Comparison of ENCODE assay signal across 8 cellular contexts in genomic region chr12:302766-303165, GRCh38. TPM values are rescaled to one million over a fixed set of nuclear protein-coding genes. Genes with fewer than 3 reads are reported as not detected.
A peak's percentile ranks its signal among the peaks of the same experiment; 100 is the strongest.
DNase-seq lines count a peak whose midpoint lies in the region; ATAC-seq and TF ChIP-seq lines count a peak whose summit lies in the region.
"Not testable (repeated sequence)": the region's sequence is repeated elsewhere in the genome, so short reads cannot be mapped to it uniquely, and the experiment has no call there.
"Had no signal": no experiment of that assay in that cellular context is flagged by ENCODE, and none has a peak within 500 bp of the region (broad histone marks: within the 10 kb centered on the region; RNA-seq: fewer than 3 reads in every experiment).

No MANE protein-coding gene starts in this region.

- H3K36me3 Mint-ChIP-seq in CD4-positive, alpha-beta T cell (ENCODE audit: low read depth) = peaks cover 100% of the 10 kb centered on the region
- peaks cover 24% of the 10 kb centered on the region for H3K36me3 Mint-ChIP-seq in T-helper 17 cell (ENCODE audit: low read depth)
- peaks cover 95% of the 10 kb centered on the region for H3K36me3 Mint-ChIP-seq in activated CD4-positive, alpha-beta memory T cell treated with anti-CD3 and anti-CD28 coated beads, Interleukin-2, amount 10 ng/mL, durations not matched to agents 7 days and 5 days (ENCODE audit: low read depth)
- H3K36me3 Mint-ChIP-seq in activated T-helper 17 cell treated with anti-CD3 and anti-CD28 coated beads, Interleukin-2, amount 50 U/mL, for 72 hours (ENCODE audit: low read depth) = peaks cover 100% of the 10 kb centered on the region
- H3K36me3 Mint-ChIP-seq in central memory CD8-positive, alpha-beta T cell (ENCODE audit: insufficient read depth) = peaks cover 54% of the 10 kb centered on the region
- peaks cover 56 to 99% (median 96%) of the 10 kb centered on the region in 3 donors for H3K36me3 Mint-ChIP-seq in naive thymus-derived CD8-positive, alpha-beta T cell

- POLR2A ChIA-PET in CD4-positive, alpha-beta T cell (lab: Charles Lee); activated CD4-positive, alpha-beta memory T cell treated with anti-CD3 and anti-CD28 coated beads, Interleukin-2, amount 10 ng/mL, durations not matched to agents 7 days and 5 days (lab: Charles Lee); naive thymus-derived CD8-positive, alpha-beta T cell (lab: Charles Lee): not testable (repeated sequence)

- peak overlapping the region; percentile 29 for H3K27ac Mint-ChIP-seq in CD4-positive, alpha-beta T cell
- H3K27ac Mint-ChIP-seq in T-helper 17 cell = not testable (repeated sequence)
- peak overlapping the region; percentile 67 for H3K27ac Mint-ChIP-seq in activated CD4-positive, alpha-beta memory T cell treated with anti-CD3 and anti-CD28 coated beads, Interleukin-2, amount 10 ng/mL, durations not matched to agents 7 days and 5 days
- peak overlapping the region; percentile 18 for H3K27ac Mint-ChIP-seq in activated T-helper 17 cell treated with anti-CD3 and anti-CD28 coated beads, Interleukin-2, amount 50 U/mL, for 72 hours
- peak overlapping the region; percentile 29 for H3K27ac Mint-ChIP-seq in central memory CD8-positive, alpha-beta T cell (ENCODE audit: low read depth)
- peak overlapping the region in 8 of 10 donors; percentile 6 to 66 (median 39) for H3K27ac Mint-ChIP-seq in naive thymus-derived CD8-positive, alpha-beta T cell

- CTCF ChIA-PET in CD4-positive, alpha-beta T cell (lab: Charles Lee); activated CD4-positive, alpha-beta memory T cell treated with anti-CD3 and anti-CD28 coated beads, Interleukin-2, amount 10 ng/mL, durations not matched to agents 7 days and 5 days (lab: Charles Lee): not testable (repeated sequence)

- H3K4me1 Mint-ChIP-seq in CD4-positive, alpha-beta T cell (ENCODE audit: low read depth) = peaks cover 70% of the 10 kb centered on the region
- peaks cover 35% of the 10 kb centered on the region for H3K4me1 Mint-ChIP-seq in T-helper 17 cell
- peaks cover 45% of the 10 kb centered on the region for H3K4me1 Mint-ChIP-seq in activated CD4-positive, alpha-beta memory T cell treated with anti-CD3 and anti-CD28 coated beads, Interleukin-2, amount 10 ng/mL, durations not matched to agents 7 days and 5 days
- peaks cover 54% of the 10 kb centered on the region for H3K4me1 Mint-ChIP-seq in activated T-helper 17 cell treated with anti-CD3 and anti-CD28 coated beads, Interleukin-2, amount 50 U/mL, for 72 hours
- H3K4me1 Mint-ChIP-seq in central memory CD8-positive, alpha-beta T cell = peaks cover 64% of the 10 kb centered on the region
- H3K4me1 Mint-ChIP-seq in naive thymus-derived CD8-positive, alpha-beta T cell = peaks cover 35 to 58% (median 54%) of the 10 kb centered on the region in 4 donors

- intact Hi-C loops in CD4-positive, alpha-beta T cell (cut with DNase I, micrococcal nuclease) = not testable (repeated sequence)

- H3K4me3 Mint-ChIP-seq in CD4-positive, alpha-beta T cell = peak overlapping the region; percentile 3
- H3K4me3 Mint-ChIP-seq in T-helper 17 cell = peak overlapping the region; percentile 39
- H3K4me3 Mint-ChIP-seq in activated CD4-positive, alpha-beta memory T cell treated with anti-CD3 and anti-CD28 coated beads, Interleukin-2, amount 10 ng/mL, durations not matched to agents 7 days and 5 days = not testable (repeated sequence)
- H3K4me3 Mint-ChIP-seq in activated T-helper 17 cell treated with anti-CD3 and anti-CD28 coated beads, Interleukin-2, amount 50 U/mL, for 72 hours = peak overlapping the region; percentile 42
- peak overlapping the region; percentile 51 for H3K4me3 Mint-ChIP-seq in central memory CD8-positive, alpha-beta T cell
- peak overlapping the region in 8 of 10 donors; percentile 11 to 59 (median 20) for H3K4me3 Mint-ChIP-seq in naive thymus-derived CD8-positive, alpha-beta T cell

- not testable (repeated sequence) for H3K27me3 Mint-ChIP-seq in CD4-positive, alpha-beta T cell; T-helper 17 cell; activated CD4-positive, alpha-beta memory T cell treated with anti-CD3 and anti-CD28 coated beads, Interleukin-2, amount 10 ng/mL, durations not matched to agents 7 days and 5 days; activated T-helper 17 cell treated with anti-CD3 and anti-CD28 coated beads, Interleukin-2, amount 50 U/mL, for 72 hours; central memory CD8-positive, alpha-beta T cell; naive thymus-derived CD8-positive, alpha-beta T cell

- not testable (repeated sequence) for TF ChIP-seq CTCF in CD4-positive, alpha-beta T cell (IDR thresholded peaks at IDR 0.05)

- not testable (repeated sequence) for H3K27me3 ChIP-seq in CD4-positive, alpha-beta T cell (ENCODE audit: control insufficient read depth, insufficient read depth, low read length)

- H3K4me3 ChIP-seq in Jurkat, Clone E6-1 (ENCODE audit: low read length) = not testable (repeated sequence)

- not testable (repeated sequence) for DNase-seq in CD4-positive, alpha-beta T cell; T-helper 17 cell; activated CD4-positive, alpha-beta memory T cell treated with anti-CD3 and anti-CD28 coated beads, Interleukin-2, amount 10 ng/mL, durations not matched to agents 7 days and 5 days; central memory CD8-positive, alpha-beta T cell (ENCODE audit: low spot score in 2 of 2); naive thymus-derived CD8-positive, alpha-beta T cell
- DNase-seq in Jurkat, Clone E6-1 (ENCODE audit: low read depth, low spot score) = peak; percentile 55

- not testable (repeated sequence) for H3K27ac ChIP-seq in CD4-positive, alpha-beta T cell (ENCODE audit: low read depth, low read length)

- not testable (repeated sequence) for ATAC-seq in CD4-positive, alpha-beta T cell (ENCODE audit: poor library complexity); T-helper 17 cell; activated T-helper 17 cell treated with anti-CD3 and anti-CD28 coated beads, Interleukin-2, amount 50 U/mL, for 72 hours (replicated peaks); central memory CD8-positive, alpha-beta T cell (replicated peaks; ENCODE audit: extremely low read depth, poor library complexity, severe bottlenecking); naive thymus-derived CD8-positive, alpha-beta T cell

- H3K9me3 ChIP-seq in CD4-positive, alpha-beta T cell (ENCODE audit: control insufficient read depth, low read length); T-helper 17 cell (ENCODE audit: control insufficient read depth, low read length, poor library complexity, severe bottlenecking): not testable (repeated sequence)

- H3K9me3 Mint-ChIP-seq in CD4-positive, alpha-beta T cell; activated T-helper 17 cell treated with anti-CD3 and anti-CD28 coated beads, Interleukin-2, amount 50 U/mL, for 72 hours; central memory CD8-positive, alpha-beta T cell: not testable (repeated sequence)
- H3K9me3 Mint-ChIP-seq in activated CD4-positive, alpha-beta memory T cell treated with anti-CD3 and anti-CD28 coated beads, Interleukin-2, amount 10 ng/mL, durations not matched to agents 7 days and 5 days = peaks cover 17% of the 10 kb centered on the region
- peaks cover 0 to 28% (median 15%) of the 10 kb centered on the region in 9 donors for H3K9me3 Mint-ChIP-seq in naive thymus-derived CD8-positive, alpha-beta T cell

RNA-seq across cellular contexts. Expression of gene SLC6A13, which starts 40.1 kb away (rescaled TPM):
- total RNA-seq in CD4-positive, alpha-beta T cell = under 1 TPM; 0.11 to 0.60 TPM
- polyA plus RNA-seq in Jurkat, Clone E6-1 (2012; ENCODE audit: insufficient read depth, insufficient read length) = not detected
- under 1 TPM; 0.26 to 0.72 TPM for total RNA-seq in T-helper 17 cell
- not detected for total RNA-seq in activated CD4-positive, alpha-beta memory T cell treated with anti-CD3 and anti-CD28 coated beads, Interleukin-2, amount 10 ng/mL, durations not matched to agents 7 days and 5 days
- under 1 TPM in 1 of 2 donors, not detected in 1; 0.32 TPM for total RNA-seq in activated T-helper 17 cell treated with anti-CD3 and anti-CD28 coated beads, Interleukin-2, amount 50 U/mL, for 72 hours
- total RNA-seq in naive thymus-derived CD8-positive, alpha-beta T cell = 1 to 10 TPM; 1.1 to 3.1 TPM
- under 1 TPM in 1 of 3 donors, not detected in 2; 0.51 TPM for polyA plus RNA-seq in naive thymus-derived CD8-positive, alpha-beta T cell
- total RNA-seq: H9 had no signal
